ENCODE assay signal across 22 cellular contexts in genomic region chr9:107426126-107426525, GRCh38.
DNase-seq lines count a peak whose midpoint lies in the region; ATAC-seq and TF ChIP-seq lines count a peak whose summit lies in the region.
"Had no signal": no experiment of that assay in that cellular context is flagged by ENCODE, and none has a peak within 500 bp of the region (broad histone marks: within the 10 kb centered on the region; RNA-seq: fewer than 3 reads in every experiment).

No MANE protein-coding gene starts in this region.

- no peak overlapping the region for H3K4me2 ChIP-seq in IMR-90 (ENCODE audit: low read depth, low read length)
- no peak overlapping the region for H3K4me2 ChIP-seq in osteoblast (ENCODE audit: insufficient read depth, low read length)
- H3K4me2 ChIP-seq: BLaER1 had no signal

- no peak overlapping the region for H3K14ac ChIP-seq in IMR-90 (replicated peaks; ENCODE audit: low read depth, low read length)

- intact Hi-C loops in IMR-90 (cut with micrococcal nuclease), result no loop called here
- intact Hi-C loops in lower lobe of right lung (cut with DNase I), result no loop called here

- H3K4ac ChIP-seq in IMR-90 (ENCODE audit: low read depth, low read length), result no peak overlapping the region

- peak overlapping the region; percentile 37 for H2AK9ac ChIP-seq in IMR-90 (replicated peaks; ENCODE audit: low read depth, low read length, poor library complexity)

- dilution Hi-C loops in IMR-90 (cut with HindIII; ENCODE audit: low sequenced_read_pairs, unreplicated experiment), result no loop called here

- H3K4me1 ChIP-seq in IMR-90 (ENCODE audit: control insufficient read depth, insufficient read depth, low read length) (no peaks in the 10 kb centered on the region), osteoblast (ENCODE audit: insufficient read depth, low read length) (peaks cover 5% of the 10 kb centered on the region), lower lobe of right lung (peaks cover 14% of the 10 kb centered on the region)
- H3K4me1 ChIP-seq: BE2C had no signal

- H2AFZ ChIP-seq in IMR-90 (replicated peaks; ENCODE audit: low read length, poor library complexity) (no peak overlapping the region), osteoblast (ENCODE audit: low read length) (peak overlapping the region; percentile 97)

- POLR2A ChIA-PET in IMR-90 (lab: Charles Lee; ENCODE audit: unreplicated experiment), result no interaction called here

- in situ Hi-C loops in IMR-90 (cut with MboI; ENCODE audit: low sequenced_read_pairs), result no loop called here

- no peak for ATAC-seq in IMR-90 (ENCODE audit: low read depth)
- no peak for ATAC-seq in lower lobe of right lung
- ATAC-seq in HG02840 (IDR thresholded peaks at IDR 0.05; ENCODE audit: low FRiP score, unreplicated experiment), result no peak
- ATAC-seq in HG03460 (IDR thresholded peaks at IDR 0.05; ENCODE audit: unreplicated experiment), result no peak

- no peaks in the 10 kb centered on the region for H3K9me1 ChIP-seq in IMR-90 (ENCODE audit: insufficient read depth, low read length)

- BruUV-seq in IMR-90 (replicated peaks; lab: Mats Ljungman, UMichigan), result no TSS peak

- no peak for TF ChIP-seq CTCF in IMR-90 (conservative IDR thresholded peaks at IDR 0.05; ENCODE audit: low read depth, low read length)
- TF ChIP-seq CTCF in fibroblast of villous mesenchyme (IDR thresholded peaks at IDR 0.05; ENCODE audit: insufficient read depth, low read depth, low read length), result no peak
- no peak for TF ChIP-seq CTCF in osteoblast (IDR thresholded peaks at IDR 0.05; ENCODE audit: extremely low read depth, low read depth, low read length)
- no peak for TF ChIP-seq CTCF in lower lobe of right lung (IDR thresholded peaks at IDR 0.05)

- no peak overlapping the region for H2BK5ac ChIP-seq in IMR-90 (ENCODE audit: low read depth, low read length, poor library complexity, severe bottlenecking)

- no peak overlapping the region for H3K9ac ChIP-seq in IMR-90 (ENCODE audit: low read depth, low read length)
- H3K9ac ChIP-seq: BLaER1 had no signal

- H2BK15ac ChIP-seq in IMR-90 (ENCODE audit: low read depth, low read length), result no peak overlapping the region

- H3K4me3 ChIP-seq in IMR-90 (ENCODE audit: insufficient read depth, low read depth, low read length) (no peak overlapping the region), fibroblast of villous mesenchyme (ENCODE audit: low read depth, low read length) (no peak overlapping the region), osteoblast (ENCODE audit: insufficient read depth, low read length) (no peak overlapping the region), lower lobe of right lung (no peak overlapping the region)
- H3K4me3 ChIP-seq: A549, BLaER1, GM12878 had no signal

- H3K23ac ChIP-seq in IMR-90 (ENCODE audit: low read depth, low read length), result no peak overlapping the region

- H3K9me3 ChIP-seq in IMR-90 (ENCODE audit: control insufficient read depth, insufficient read depth, low read length), result no peaks in the 10 kb centered on the region
- H3K9me3 ChIP-seq in osteoblast (ENCODE audit: low read depth, low read length), result no peaks in the 10 kb centered on the region
- H3K9me3 ChIP-seq in lower lobe of right lung, result no peaks in the 10 kb centered on the region
- H3K9me3 ChIP-seq: A549, BE2C, BLaER1 had no signal

- no peak overlapping the region for H2BK20ac ChIP-seq in IMR-90 (ENCODE audit: low read depth, low read length)

- H3K79me2 ChIP-seq in osteoblast (ENCODE audit: insufficient read depth, low read length), result no peaks in the 10 kb centered on the region

- DNase-seq in IMR-90 (no peak), fibroblast of villous mesenchyme (ENCODE audit: low read depth) (peak; percentile 19), osteoblast (ENCODE audit: insufficient read length, low spot score, missing footprints) (peak; percentile 36), lower lobe of right lung (no peak)
- DNase-seq: BE2C; CD4-positive, alpha-beta memory T cell; CD4-positive, CD25-positive, alpha-beta regulatory T cell; CD8-positive, alpha-beta memory T cell; COR-L47; DMS 273 treated with DMSO at 0.1 percent for 48 hours; DMS153; DMS53; DMS79; DND-41; EL; GDM1 had no signal

- H3K79me1 ChIP-seq in IMR-90 (ENCODE audit: low read depth in 1 of 2, low read length in 2 of 2), result no peaks in the 10 kb centered on the region

- CTCF ChIA-PET in IMR-90 (lab: Yijun Ruan, JAX), result interaction anchor here (0.6 to 1.5 kb wide), 6 partner anchors 12 to 1015 kb away, joined by 3 to 11 read pairs (median 3); no protein-coding TSS in a partner anchor

- no peak overlapping the region for H3K18ac ChIP-seq in IMR-90 (ENCODE audit: low read depth, low read length)

- WGBS in IMR-90 (ENCODE audit: extremely low coverage in 2 of 2, insufficient read length in 1 of 2), 2 experiments, result 92% methylated on average over 6 of the region's 10 CpGs; no CpG with 5 or more reads in 1 of the 2 experiments

- H3K27me3 ChIP-seq in IMR-90 (ENCODE audit: control insufficient read depth, insufficient read depth, low read length) (peaks cover 2% of the 10 kb centered on the region), osteoblast (ENCODE audit: insufficient read depth, low read length) (no peaks in the 10 kb centered on the region), lower lobe of right lung (ENCODE audit: low read depth) (no peaks in the 10 kb centered on the region)
- H3K27me3 ChIP-seq: BE2C, BLaER1 had no signal

- no peak for TF ChIP-seq RAD21 in IMR-90 (IDR thresholded peaks at IDR 0.05; ENCODE audit: low read length)

- H2AK5ac ChIP-seq in IMR-90 (ENCODE audit: low read depth, low read length), result no peak overlapping the region

- no peaks in the 10 kb centered on the region for H4K20me1 ChIP-seq in IMR-90 (ENCODE audit: insufficient read depth, low read length)
- H4K20me1 ChIP-seq in osteoblast (ENCODE audit: insufficient read depth, low read length), result no peaks in the 10 kb centered on the region
- H4K20me1 ChIP-seq: BLaER1 had no signal

- no peaks in the 10 kb centered on the region for H3K36me3 ChIP-seq in IMR-90 (ENCODE audit: control insufficient read depth, insufficient read depth, low read length)
- no peaks in the 10 kb centered on the region for H3K36me3 ChIP-seq in osteoblast (ENCODE audit: insufficient read depth, low read length)
- H3K36me3 ChIP-seq in lower lobe of right lung, result no peaks in the 10 kb centered on the region
- H3K36me3 ChIP-seq: BE2C, BLaER1 had no signal

- H3K27ac ChIP-seq in IMR-90 (ENCODE audit: insufficient read depth, low read length) (no peak overlapping the region), osteoblast (ENCODE audit: low read depth, low read length) (no peak overlapping the region), lower lobe of right lung (no peak overlapping the region)
- H3K27ac ChIP-seq: 22Rv1, BLaER1 had no signal

- H4K91ac ChIP-seq in IMR-90 (ENCODE audit: insufficient read depth, low read depth, low read length), result no peak overlapping the region

- H2BK120ac ChIP-seq in IMR-90 (ENCODE audit: low read depth, low read length), result no peak overlapping the region

- H4K8ac ChIP-seq in IMR-90 (ENCODE audit: low read depth in 2 of 2, low read length in 2 of 2), result no peak overlapping the region

- H4K5ac ChIP-seq in IMR-90 (ENCODE audit: low read depth, low read length), result no peak overlapping the region

- no peak for TF ChIP-seq POLR2A in IMR-90 (IDR thresholded peaks at IDR 0.05; ENCODE audit: low read depth, low read length)

- H3K56ac ChIP-seq in IMR-90 (ENCODE audit: extremely low read depth, insufficient read depth, low read length), result no peak overlapping the region

TF ChIP-seq in IMR-90, 13 proteins besides CTCF, POLR2A, EP300 and RAD21:
- no peak for TF ChIP-seq MAFK (IDR thresholded peaks at IDR 0.05; ENCODE audit: low read depth, low read length)
- TF ChIP-seq CEBPB (IDR thresholded peaks at IDR 0.05; ENCODE audit: low read depth, low read length), result no peak
- TF ChIP-seq RCOR1 (IDR thresholded peaks at IDR 0.05; ENCODE audit: insufficient replicate concordance, low read length), result no peak
- TF ChIP-seq SMC3 (IDR thresholded peaks at IDR 0.05; ENCODE audit: low read depth, low read length), result no peak
- TF ChIP-seq BHLHE40 (IDR thresholded peaks at IDR 0.05; ENCODE audit: low read depth, low read length), result no peak
- no peak for TF ChIP-seq MAZ (IDR thresholded peaks at IDR 0.05; ENCODE audit: borderline replicate concordance, low read depth, low read length)
- TF ChIP-seq ELK1 (IDR thresholded peaks at IDR 0.05; ENCODE audit: borderline replicate concordance, low read depth, low read length), result no peak
- TF ChIP-seq MXI1 (IDR thresholded peaks at IDR 0.05; ENCODE audit: borderline replicate concordance, low read depth, low read length), result no peak
- TF ChIP-seq RFX5 (IDR thresholded peaks at IDR 0.05; ENCODE audit: low read depth, low read length), result no peak
- no peak for TF ChIP-seq CHD1 (IDR thresholded peaks at IDR 0.05; ENCODE audit: low read depth, low read length)

Comparison
In these comparisons a context has a peak if more than half of its experiments do, and no peak if none do; other contexts are left out.
1. DNase-seq: peak in fibroblast of villous mesenchyme (single experiment) and osteoblast (single experiment); none in IMR-90 (single experiment) and lower lobe of right lung (single experiment).